In the genomic region with DNA sequence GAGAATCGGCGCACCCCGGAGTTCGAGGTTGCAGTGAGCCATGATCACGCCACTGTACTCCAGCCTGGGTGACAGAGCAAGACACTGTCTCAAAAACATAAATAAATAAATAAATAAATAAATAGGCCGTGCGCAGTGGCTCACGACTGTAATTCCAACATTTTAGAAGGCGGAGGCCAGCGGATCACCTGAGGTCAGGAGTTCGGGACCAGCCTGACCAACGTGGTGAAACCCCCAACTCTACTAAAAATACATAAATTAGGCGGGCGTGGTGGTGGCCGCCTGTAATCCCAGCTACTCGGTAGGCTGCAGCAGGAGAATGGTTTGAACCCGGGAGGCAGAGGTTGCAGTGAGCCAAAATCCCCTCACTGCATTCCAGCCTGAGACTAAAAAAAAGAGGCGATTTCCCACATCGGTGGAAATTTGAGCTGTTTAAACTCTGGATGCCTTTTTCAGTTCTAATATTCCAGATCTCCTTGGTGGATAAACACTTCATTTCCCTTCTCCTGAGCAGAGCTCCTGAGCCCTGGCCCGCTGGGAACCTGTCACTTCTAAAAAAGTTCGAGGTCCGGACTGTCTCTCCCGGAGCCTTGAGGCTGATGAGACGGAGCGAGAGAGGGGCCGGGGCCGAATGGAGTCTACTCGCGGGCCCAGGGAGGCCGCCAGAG, we compare ENCODE assay signal across 8 cellular contexts.
DNase-seq lines count a peak whose midpoint lies in the region; ATAC-seq and TF ChIP-seq lines count a peak whose summit lies in the region.

No MANE protein-coding gene starts in this region.

- peaks cover 18% of the 10 kb centered on the region; the same call in 1 of the 2 replicates for H3K36me3 ChIP-seq in HAP-1 (replicated peaks)

- H3K4me3 Mint-ChIP-seq in memory B cell: peak overlapping the region; percentile 97

- TF ChIP-seq CTCF in 22Rv1 (IDR thresholded peaks at IDR 0.05): no peak; the same call in none of the 2 replicates
- peak; percentile 92 for TF ChIP-seq CTCF in astrocyte of the cerebellum (IDR thresholded peaks at IDR 0.05; ENCODE audit: low read depth, low read length, missing control alignments)

- H3K9me3 ChIP-seq in HAP-1: no peaks in the 10 kb centered on the region

- no peak for DNase-seq in HAP-1 (ENCODE audit: low spot score in 2 of 2)
- DNase-seq in astrocyte of the cerebellum (ENCODE audit: low read depth): no peak
- no peak for DNase-seq in memory B cell (ENCODE audit: low spot score in 2 of 2)
- no peak for DNase-seq in NCI-H146 (lab: John Stamatoyannopoulos, UW)
- no peak for DNase-seq in COLO829 (ENCODE audit: low spot score)

- peaks cover 28% of the 10 kb centered on the region for H3K4me1 Mint-ChIP-seq in memory B cell

- H3K27ac ChIP-seq in 22Rv1: peak overlapping the region; percentile 89

- in situ Hi-C loops in HAP-1 (cut with MboI; ENCODE audit: low sequenced_read_pairs) (no loop called here), astrocyte of the cerebellum (cut with HindIII; ENCODE audit: low sequenced_read_pairs) (no loop called here)

- H3K36me3 Mint-ChIP-seq in memory B cell: peaks cover 12% of the 10 kb centered on the region

- peak overlapping the region; percentile 86 for H3K4me3 ChIP-seq in HAP-1
- H3K4me3 ChIP-seq in astrocyte of the cerebellum (ENCODE audit: low read depth, low read length): peak overlapping the region; percentile 59

- no peaks in the 10 kb centered on the region for H3K27me3 Mint-ChIP-seq in memory B cell

- peaks cover 26% of the 10 kb centered on the region for H3K4me1 ChIP-seq in HAP-1

- peak overlapping the region; percentile 100 for H3K27ac Mint-ChIP-seq in memory B cell

- no peaks in the 10 kb centered on the region for H3K9me3 Mint-ChIP-seq in memory B cell

- ATAC-seq in memory B cell (ENCODE audit: low read depth): no peak
- no peak for ATAC-seq in HG03342 (IDR thresholded peaks at IDR 0.05; ENCODE audit: unreplicated experiment)
- no peak for ATAC-seq in HG02610 (IDR thresholded peaks at IDR 0.05; ENCODE audit: unreplicated experiment)

- no peaks in the 10 kb centered on the region for H3K27me3 ChIP-seq in HAP-1 (ENCODE audit: low read depth)
